Comparison of ENCODE assay signal across 1 cellular context in genomic region chr15:89167267-89168176, GRCh38.
TF ChIP-seq lines count a peak whose summit lies in the region.

No MANE protein-coding gene starts in this region.

TF ChIP-seq in A549, 52 proteins besides CTCF, POLR2A, EP300 and RAD21 (continued from another document):
- TF ChIP-seq PBX3 (IDR thresholded peaks at IDR 0.05) (no peak), MYC (IDR thresholded peaks at IDR 0.05; ENCODE audit: borderline replicate concordance, low read length) (no peak), KDM5A (IDR thresholded peaks at IDR 0.05) (no peak), USF2 (IDR thresholded peaks at IDR 0.05) (no peak), E2F6 (IDR thresholded peaks at IDR 0.05; ENCODE audit: borderline replicate concordance, low read depth) (no peak), HOXB5 (CRISPR knock-in tag; IDR thresholded peaks at IDR 0.05) (no peak), CBX8 (IDR thresholded peaks at IDR 0.05) (no peak), RNF2 (IDR thresholded peaks at IDR 0.05; ENCODE audit: borderline replicate concordance, low read depth) (no peak), CHD2 (IDR thresholded peaks at IDR 0.05; ENCODE audit: low read length, partially characterized antibody) (no peak), FOXS1 (CRISPR knock-in tag; IDR thresholded peaks at IDR 0.05) (no peak), ZNF302 (CRISPR knock-in tag; IDR thresholded peaks at IDR 0.05) (no peak), FOSB (CRISPR knock-in tag; IDR thresholded peaks at IDR 0.05) (no peak), HOXB13 (CRISPR knock-in tag; IDR thresholded peaks at IDR 0.05; ENCODE audit: low read depth) (no peak), CBX2 (IDR thresholded peaks at IDR 0.05; ENCODE audit: borderline replicate concordance, low read depth) (no peak), KDM1A (IDR thresholded peaks at IDR 0.05; ENCODE audit: low read depth) (no peak), CHD4 (IDR thresholded peaks at IDR 0.05; ENCODE audit: borderline replicate concordance) (no peak), NPAS2 (CRISPR knock-in tag; IDR thresholded peaks at IDR 0.05; ENCODE audit: borderline replicate concordance) (no peak), GATA3 (IDR thresholded peaks at IDR 0.05; ENCODE audit: borderline replicate concordance) (no peak), ZSCAN20 (CRISPR knock-in tag; IDR thresholded peaks at IDR 0.05) (no peak), HMGXB4 (CRISPR knock-in tag; IDR thresholded peaks at IDR 0.05; ENCODE audit: borderline replicate concordance) (no peak), MAZ (IDR thresholded peaks at IDR 0.05; ENCODE audit: borderline replicate concordance, low read depth, low read length) (no peak), MAFK (IDR thresholded peaks at IDR 0.05; ENCODE audit: partially characterized antibody) (peak; percentile 66), JUNB (IDR thresholded peaks at IDR 0.05) (peak; percentile 54; the same call in 1 of the 2 replicates), FOSL2 (IDR thresholded peaks at IDR 0.05) (no peak; the same call in 1 of the 2 replicates), FOSL2 (CRISPR knock-in tag; IDR thresholded peaks at IDR 0.05) (peak; percentile 81), MAX (IDR thresholded peaks at IDR 0.05) (peak; percentile 20; the same call in 1 of the 2 replicates), JUN (IDR thresholded peaks at IDR 0.05) (no peak)
